17 cellular contexts compared by ENCODE assay signal in the genomic region with DNA sequence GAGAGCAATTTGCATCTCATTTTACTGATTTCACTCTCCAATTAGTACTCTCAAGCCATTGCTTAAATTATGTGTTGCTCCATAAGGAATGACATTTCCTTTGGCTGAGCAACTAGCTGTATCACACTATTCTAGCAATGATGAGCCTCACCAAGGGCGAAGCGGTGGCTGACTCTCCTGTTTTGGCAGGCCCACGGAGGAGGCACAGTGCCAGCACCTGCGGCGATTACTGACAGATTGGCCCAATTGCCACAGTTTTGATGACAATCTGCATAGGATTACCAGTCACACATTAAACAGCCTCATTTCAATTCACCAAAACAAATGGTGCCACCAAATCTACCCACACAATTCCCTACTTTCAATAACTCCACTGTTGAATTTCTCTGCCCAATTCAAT.
DNase-seq lines count a peak whose midpoint lies in the region; TF ChIP-seq lines count a peak whose summit lies in the region.
"Had no signal": no experiment of that assay in that cellular context is flagged by ENCODE, and none has a peak within 500 bp of the region (broad histone marks: within the 10 kb centered on the region; RNA-seq: fewer than 3 reads in every experiment).

No MANE protein-coding gene starts in this region.

- H3K4me3 ChIP-seq in epithelial cell of esophagus (ENCODE audit: low read length) = no peak overlapping the region
- H3K4me3 ChIP-seq: A549, PC-9, SJSA1 had no signal

- no peaks in the 10 kb centered on the region for H3K27me3 Mint-ChIP-seq in activated CD4-positive, alpha-beta T cell treated with anti-CD3 and anti-CD28 coated beads, Interleukin-2, amount 10 ng/mL, durations not matched to agents 24 days and 14 days

- H3K4me1 Mint-ChIP-seq in activated CD4-positive, alpha-beta T cell treated with anti-CD3 and anti-CD28 coated beads, Interleukin-2, amount 10 ng/mL, durations not matched to agents 24 days and 14 days = no peaks in the 10 kb centered on the region

- H3K27ac Mint-ChIP-seq in activated CD4-positive, alpha-beta T cell treated with anti-CD3 and anti-CD28 coated beads, Interleukin-2, amount 10 ng/mL, durations not matched to agents 24 days and 14 days = no peak overlapping the region

- H3K9me3 Mint-ChIP-seq in activated CD4-positive, alpha-beta T cell treated with anti-CD3 and anti-CD28 coated beads, Interleukin-2, amount 10 ng/mL, durations not matched to agents 24 days and 14 days = no peaks in the 10 kb centered on the region

- no peak for TF ChIP-seq CTCF in epithelial cell of esophagus (IDR thresholded peaks at IDR 0.05; ENCODE audit: insufficient read depth, low read depth, low read length, missing control alignments)

- intact Hi-C loops in activated CD4-positive, alpha-beta T cell treated with anti-CD3 and anti-CD28 coated beads, Interleukin-2, amount 10 ng/mL, durations not matched to agents 24 days and 14 days (cut with micrococcal nuclease) = no loop called here

- DNase-seq in NCI-H82 (lab: John Stamatoyannopoulos, UW) = peak; percentile 77
- DNase-seq in NCI-H82 treated with DMSO at 0.1 percent for 48 hours (lab: John Stamatoyannopoulos, UW; ENCODE audit: unreplicated experiment) = no peak
- peak; percentile 88 for DNase-seq in NCI-H1694 (lab: John Stamatoyannopoulos, UW)
- peak; percentile 100 for DNase-seq in NCI-H69 (lab: John Stamatoyannopoulos, UW)
- peak; percentile 43 for DNase-seq in epithelial cell of esophagus (ENCODE audit: low read depth)
- no peak for DNase-seq in HUDEP-2 (lab: John Stamatoyannopoulos, UW; ENCODE audit: unreplicated experiment in 76 of 76)
- DNase-seq in activated CD4-positive, alpha-beta T cell treated with anti-CD3 and anti-CD28 coated beads, Interleukin-2, amount 10 ng/mL, durations not matched to agents 24 days and 14 days = no peak
- no peak for DNase-seq in T-helper 1 cell
- DNase-seq: DMS79, GOT3, KBM-7, NCI-H2029, NCI-H226, NCI-H526 treated with DMSO at 0.1 percent for 48 hours, PC-9 had no signal

- no peak overlapping the region for H3K4me3 Mint-ChIP-seq in activated CD4-positive, alpha-beta T cell treated with anti-CD3 and anti-CD28 coated beads, Interleukin-2, amount 10 ng/mL, durations not matched to agents 24 days and 14 days

- no peaks in the 10 kb centered on the region for H3K36me3 Mint-ChIP-seq in activated CD4-positive, alpha-beta T cell treated with anti-CD3 and anti-CD28 coated beads, Interleukin-2, amount 10 ng/mL, durations not matched to agents 24 days and 14 days (ENCODE audit: low read depth)

Comparison
In these comparisons a context has a peak if more than half of its experiments do, and no peak if none do; other contexts are left out.
1. DNase-seq: peak in NCI-H82 (single experiment), NCI-H1694 (single experiment), NCI-H69 (single experiment) and epithelial cell of esophagus (single experiment); none in NCI-H82 treated with DMSO at 0.1 percent for 48 hours (single experiment), HUDEP-2 (0 of 76), activated CD4-positive, alpha-beta T cell treated with anti-CD3 and anti-CD28 coated beads, Interleukin-2, amount 10 ng/mL, durations not matched to agents 24 days and 14 days (single experiment) and T-helper 1 cell (0 of 5).